In genomic region chr4:78938474-78938867, GRCh38 we compare ENCODE assay signal across 8 cellular contexts. TPM values are rescaled to one million over a fixed set of nuclear protein-coding genes. Genes with fewer than 3 reads are reported as not detected.
A peak's percentile ranks its signal among the peaks of the same experiment; 100 is the strongest.
DNase-seq lines count a peak whose midpoint lies in the region; ATAC-seq and TF ChIP-seq lines count a peak whose summit lies in the region.

No MANE protein-coding gene starts in this region.

- peak overlapping the region; percentile 84 to 99 (median 94) for H3K4me2 ChIP-seq in BLaER1 treated with 17β-estradiol and CSF1 and Interleukin-3, amounts not matched to agents 10 nM and 100 nM

- WGBS in mesodermal cell (ENCODE audit: insufficient coverage in 2 of 2), 2 experiments, result 0% methylated on average over 3 of the region's 7 CpGs

- no peaks in the 10 kb centered on the region for H3K36me3 Mint-ChIP-seq in brain

- H3K4me1 ChIP-seq in BLaER1 treated with 17β-estradiol and CSF1 and Interleukin-3, amounts not matched to agents 10 nM and 100 nM, result peaks cover 21 to 40% (median 22%) of the 10 kb centered on the region in 10 experiments
- no peaks in the 10 kb centered on the region for H3K4me1 ChIP-seq in mesodermal cell (ENCODE audit: control insufficient read depth, insufficient read depth, low read length, poor library complexity, severe bottlenecking)

- H3K27me3 ChIP-seq in BLaER1 treated with 17β-estradiol and CSF1 and Interleukin-3, amounts not matched to agents 10 nM and 100 nM, result no peaks in the 10 kb centered on the region

- peaks cover 0 to 24% (median 4%) of the 10 kb centered on the region in 11 experiments; a peak in 6 of 22 replicates for H3K36me3 ChIP-seq in BLaER1 treated with 17β-estradiol and CSF1 and Interleukin-3, amounts not matched to agents 10 nM and 100 nM
- H3K36me3 ChIP-seq in mesodermal cell (ENCODE audit: control insufficient read depth, insufficient read depth, low read length), result peaks cover 9% of the 10 kb centered on the region

- peak overlapping the region in 9 of 11 experiments; percentile 69 to 83 (median 77); a peak in 15 of 22 replicates for H3K27ac ChIP-seq in BLaER1 treated with 17β-estradiol and CSF1 and Interleukin-3, amounts not matched to agents 10 nM and 100 nM
- H3K27ac ChIP-seq in mesodermal cell (ENCODE audit: low read depth, low read length, severe bottlenecking), result no peak overlapping the region

- peaks cover 46% of the 10 kb centered on the region for H3K4me1 Mint-ChIP-seq in brain

- peak overlapping the region; percentile 67 to 99 (median 90) for H3K4me3 ChIP-seq in BLaER1 treated with 17β-estradiol and CSF1 and Interleukin-3, amounts not matched to agents 10 nM and 100 nM
- H3K4me3 ChIP-seq in Jurkat, Clone E6-1 (ENCODE audit: low read length), result peak overlapping the region; percentile 87
- H3K4me3 ChIP-seq in mesodermal cell (ENCODE audit: extremely low read depth, insufficient read depth, low read length, poor library complexity, severe bottlenecking), result peak overlapping the region; percentile 74

- peaks cover 0 to 17% (median 0%) of the 10 kb centered on the region in 11 experiments; a peak in 3 of 22 replicates for H4K20me1 ChIP-seq in BLaER1 treated with 17β-estradiol and CSF1 and Interleukin-3, amounts not matched to agents 10 nM and 100 nM

- H3K4me3 Mint-ChIP-seq in brain, result peak overlapping the region; percentile 93 to 99 (median 96)

- CTCF ChIA-PET in GM10248 (lab: Yijun Ruan, JAX), result interaction anchor here (0.6 to 4.2 kb wide), 6 partner anchors 11 to 978 kb away, joined by 3 to 20 read pairs (median 4); no protein-coding TSS in a partner anchor

- TF ChIP-seq CTCF in brain (conservative IDR thresholded peaks at IDR 0.05) (no peak), GM10248 (IDR thresholded peaks at IDR 0.05; ENCODE audit: control extremely low read depth, extremely low read depth, low read depth, missing control alignments) (no peak)

- peaks cover 19% of the 10 kb centered on the region for H3K27me3 Mint-ChIP-seq in brain

- peak overlapping the region; percentile 79 to 91 (median 86) for H3K9ac ChIP-seq in BLaER1 treated with 17β-estradiol and CSF1 and Interleukin-3, amounts not matched to agents 10 nM and 100 nM

- POLR2A ChIA-PET in GM10248 (lab: Yijun Ruan, JAX), result no interaction called here

- no peaks in the 10 kb centered on the region for H3K9me3 ChIP-seq in BLaER1 treated with 17β-estradiol and CSF1 and Interleukin-3, amounts not matched to agents 10 nM and 100 nM (replicated peaks in 1 of 11)
- no peaks in the 10 kb centered on the region for H3K9me3 ChIP-seq in mesodermal cell (ENCODE audit: control insufficient read depth, low read length)

- ATAC-seq in GM18861 (IDR thresholded peaks at IDR 0.05; ENCODE audit: unreplicated experiment), result no peak

- DNase-seq in Jurkat, Clone E6-1 (ENCODE audit: low read depth, low spot score), result no peak
- DNase-seq in GM10248 (ENCODE audit: extremely low spot score), result no peak
- DNase-seq in dedifferentiated amniotic fluid mesenchymal stem cell (ENCODE audit: extremely low spot score), result no peak
- DNase-seq in effector CD8-positive, alpha-beta T cell (lab: John Stamatoyannopoulos, UW), result no peak

- no peaks in the 10 kb centered on the region for H3K9me3 Mint-ChIP-seq in brain

- H3K27ac Mint-ChIP-seq in brain, result peak overlapping the region; percentile 81 to 95 (median 89)

RNA-seq across cellular contexts. Expression of gene PAQR3, which starts 0.8 kb away (rescaled TPM):
- 47.6 TPM for polyA plus RNA-seq in Jurkat, Clone E6-1 (2012; ENCODE audit: insufficient read depth, insufficient read length)
- polyA plus RNA-seq in brain (ENCODE audit: insufficient read depth, low read depth, low replicate concordance), result 5.2 TPM
- 36.0 TPM for polyA plus RNA-seq in mesodermal cell (2013, experiment 1 of 2)
- polyA plus RNA-seq in mesodermal cell (2013, experiment 2 of 2), result 37.1 TPM
